In genomic region chr1:159877695-159878444, GRCh38 we compare ENCODE assay signal across 1 cellular context.
TF ChIP-seq lines count a peak whose summit lies in the region.

No MANE protein-coding gene starts in this region.

TF ChIP-seq in K562, 482 proteins besides CTCF, POLR2A, EP300 and RAD21:
- no peak for TF ChIP-seq ZKSCAN3 (CRISPR knock-in tag; IDR thresholded peaks at IDR 0.05)
- no peak for TF ChIP-seq MYNN (IDR thresholded peaks at IDR 0.05)
- TF ChIP-seq MYNN (CRISPR knock-in tag; IDR thresholded peaks at IDR 0.05): no peak
- TF ChIP-seq NFIC (IDR thresholded peaks at IDR 0.05): peak; percentile 52
- no peak for TF ChIP-seq ZFP36 (IDR thresholded peaks at IDR 0.05; ENCODE audit: low read depth, low read length, partially characterized antibody)
- no peak for TF ChIP-seq KDM5B (IDR thresholded peaks at IDR 0.05; ENCODE audit: insufficient replicate concordance, low read depth, low read length)
- TF ChIP-seq BRCA1 (IDR thresholded peaks at IDR 0.05): no peak
- no peak for TF ChIP-seq BRCA1 (CRISPR knock-in tag; IDR thresholded peaks at IDR 0.05)
- TF ChIP-seq PYGO2 (tag; IDR thresholded peaks at IDR 0.05): no peak
- TF ChIP-seq CUX1 (CRISPR knock-in tag; IDR thresholded peaks at IDR 0.05): no peak
